8 cellular contexts compared by ENCODE assay signal in genomic region chr15:70099966-70100494, GRCh38. TPM values are rescaled to one million over a fixed set of nuclear protein-coding genes. Genes with fewer than 3 reads are reported as not detected.
DNase-seq lines count a peak whose midpoint lies in the region; ATAC-seq and TF ChIP-seq lines count a peak whose summit lies in the region.

No MANE protein-coding gene starts in this region.

- peaks cover 3% of the 10 kb centered on the region for H4K20me1 ChIP-seq in PC-9 (ENCODE audit: insufficient read depth)

- H3K4me3 ChIP-seq in PC-9: no peak overlapping the region
- peak overlapping the region; percentile 16 for H3K4me3 ChIP-seq in colonic mucosa
- H3K4me3 ChIP-seq in neuron (ENCODE audit: low read length): peak overlapping the region; percentile 19

- TF ChIP-seq CTCF in PC-9 (conservative IDR thresholded peaks at IDR 0.05) (no peak), colonic mucosa (IDR thresholded peaks at IDR 0.05) (no peak)

- POLR2A ChIA-PET in PC-9 (lab: Charles Lee; ENCODE audit: unreplicated experiment): interaction anchor here (0.6 kb wide), 2 partner anchors 296 to 409 kb away, joined by 3 read pairs; no protein-coding TSS in a partner anchor

- no peak for ATAC-seq in HG03175 (IDR thresholded peaks at IDR 0.05; ENCODE audit: unreplicated experiment)
- ATAC-seq in HG03159 (IDR thresholded peaks at IDR 0.05; ENCODE audit: unreplicated experiment): no peak

- no peaks in the 10 kb centered on the region for H3F3A ChIP-seq in PC-9 (ENCODE audit: insufficient read depth, low read depth)

- H2AFZ ChIP-seq in PC-9 (no peak overlapping the region), neuron (ENCODE audit: low read depth, low read length) (no peak overlapping the region)

- intact Hi-C loops in PC-9 (cut with micrococcal nuclease; ENCODE audit: unreplicated experiment): loop anchor here (1.0 to 10.0 kb wide), 11 partner anchors 96 to 619 kb away; no protein-coding TSS in a partner anchor
- intact Hi-C loops in colonic mucosa (cut with DNase I): loop anchor here (10.0 kb wide), 1 partner anchor 165 kb away; no protein-coding TSS in a partner anchor

- no peaks in the 10 kb centered on the region for H3K9me2 ChIP-seq in PC-9 (ENCODE audit: insufficient read depth)

- H3K4me1 ChIP-seq in PC-9 (replicated peaks; ENCODE audit: insufficient read depth): peaks cover 26% of the 10 kb centered on the region
- peaks cover 13% of the 10 kb centered on the region for H3K4me1 ChIP-seq in colonic mucosa
- H3K4me1 ChIP-seq in neuron (ENCODE audit: insufficient read depth, low read length): peaks cover 35% of the 10 kb centered on the region

- DNase-seq in NCI-H524 (lab: John Stamatoyannopoulos, UW): peak; percentile 68 to 71
- no peak for DNase-seq in NCI-H524 treated with DMSO at 0.1 percent for 48 hours (lab: John Stamatoyannopoulos, UW)
- DNase-seq in PC-9: no peak
- no peak for DNase-seq in colonic mucosa
- DNase-seq in activated CD8-positive, alpha-beta memory T cell treated with anti-CD3 and anti-CD28 coated beads, Interleukin-2, amount 50 U/mL, for 48 hours: no peak

- H3K9me3 ChIP-seq in PC-9 (ENCODE audit: insufficient read depth, low read depth) (no peaks in the 10 kb centered on the region), colonic mucosa (no peaks in the 10 kb centered on the region), neuron (ENCODE audit: low read length) (no peaks in the 10 kb centered on the region)

- no peak overlapping the region for H3K27ac ChIP-seq in PC-9
- H3K27ac ChIP-seq in colonic mucosa: peak overlapping the region; percentile 29

- CTCF ChIA-PET in PC-9 (lab: Charles Lee): interaction anchor here (1.3 kb wide), 1 partner anchor 367 kb away, joined by 10 read pairs; no protein-coding TSS in a partner anchor

- peaks cover 29% of the 10 kb centered on the region for H3K79me2 ChIP-seq in PC-9 (ENCODE audit: low read depth)

- H3K36me3 ChIP-seq in PC-9 (ENCODE audit: low read depth) (no peaks in the 10 kb centered on the region), colonic mucosa (no peaks in the 10 kb centered on the region), neuron (ENCODE audit: insufficient read depth, low read length) (no peaks in the 10 kb centered on the region)

- BruUV-seq in PC-9 (replicated peaks; lab: Mats Ljungman, UMichigan): no TSS peak

- H3K27me3 ChIP-seq in PC-9 (ENCODE audit: insufficient read depth, low read depth) (no peaks in the 10 kb centered on the region), colonic mucosa (no peaks in the 10 kb centered on the region), neuron (ENCODE audit: insufficient read depth, low read length) (peaks cover 23% of the 10 kb centered on the region)

- H3K9ac ChIP-seq in colonic mucosa (ENCODE audit: low read depth in 2 of 2, low read length in 2 of 2): peak overlapping the region in 1 of 2 donors; percentile 66

- H3K4me2 ChIP-seq in PC-9: peak overlapping the region; percentile 49

RNA-seq across cellular contexts. Expression of gene TLE3, which starts 2.3 kb away (rescaled TPM):
- total RNA-seq in PC-9 (2021) (51.3 and 72.4 TPM in 2 replicates), colonic mucosa (10 to 100 TPM; 65.4 to 85.1 TPM)

Comparison
In these comparisons a context has a peak if more than half of its experiments do, and no peak if none do; other contexts are left out.
1. DNase-seq: peak in NCI-H524 (2 of 2); none in NCI-H524 treated with DMSO at 0.1 percent for 48 hours (single experiment), PC-9 (0 of 2), colonic mucosa (single experiment) and activated CD8-positive, alpha-beta memory T cell treated with anti-CD3 and anti-CD28 coated beads, Interleukin-2, amount 50 U/mL, for 48 hours (single experiment).